In genomic region chr12:93773122-93773871, GRCh38 we compare ENCODE assay signal across 9 cellular contexts.
A peak's percentile ranks its signal among the peaks of the same experiment; 100 is the strongest.
DNase-seq lines count a peak whose midpoint lies in the region; ATAC-seq and TF ChIP-seq lines count a peak whose summit lies in the region.
"Had no signal": no experiment of that assay in that cellular context is flagged by ENCODE, and none has a peak within 500 bp of the region (broad histone marks: within the 10 kb centered on the region; RNA-seq: fewer than 3 reads in every experiment).

No MANE protein-coding gene starts in this region.

- H4K20me1 ChIP-seq in IMR-90 (ENCODE audit: insufficient read depth, low read length), result no peaks in the 10 kb centered on the region

- peak; percentile 34 for DNase-seq in IMR-90
- DNase-seq in T-helper 17 cell, result peak in 2 of 3 donors; percentile 21 to 23
- DNase-seq in central memory CD8-positive, alpha-beta T cell (ENCODE audit: low spot score in 2 of 2), result no peak
- DNase-seq in stimulated activated CD4-positive, alpha-beta T cell treated with anti-CD3 and anti-CD28 coated beads, Interleukin-4, amount 100 ng/mL, for 4 hours, result peak; percentile 32 to 79
- no peak for DNase-seq in COLO668 (lab: John Stamatoyannopoulos, UW; ENCODE audit: unreplicated experiment)
- no peak for DNase-seq in NCI-H446 (lab: John Stamatoyannopoulos, UW)
- DNase-seq: left ventricle myocardium superior, Peyer's patch had no signal

- in situ Hi-C loops in IMR-90 (cut with MboI; ENCODE audit: low sequenced_read_pairs), result no loop called here

- intact Hi-C loops in IMR-90 (cut with micrococcal nuclease), result no loop called here

- TF ChIP-seq POLR2A in IMR-90 (IDR thresholded peaks at IDR 0.05; ENCODE audit: low read depth, low read length), result no peak

- H3K23ac ChIP-seq in IMR-90 (ENCODE audit: low read depth, low read length), result no peak overlapping the region; the same call in 1 of the 2 replicates

- no peak for TF ChIP-seq CTCF in IMR-90 (conservative IDR thresholded peaks at IDR 0.05; ENCODE audit: low read depth, low read length)

- peak overlapping the region; percentile 95; the same call in 2 of the 3 replicates for H2BK15ac ChIP-seq in IMR-90 (ENCODE audit: low read depth, low read length)

- H2AFZ ChIP-seq in IMR-90 (replicated peaks; ENCODE audit: low read length, poor library complexity), result no peak overlapping the region

- H3K27ac ChIP-seq in IMR-90 (ENCODE audit: insufficient read depth, low read length), result no peak overlapping the region
- H3K27ac ChIP-seq: Peyer's patch had no signal

- POLR2A ChIA-PET in IMR-90 (lab: Charles Lee; ENCODE audit: unreplicated experiment), result no interaction called here

- no peak for ATAC-seq in IMR-90 (ENCODE audit: low read depth)
- peak; percentile 87 for ATAC-seq in T-helper 17 cell
- peak; percentile 40 for ATAC-seq in central memory CD8-positive, alpha-beta T cell (replicated peaks; ENCODE audit: extremely low read depth, poor library complexity, severe bottlenecking)
- no peak for ATAC-seq in HG02852 (IDR thresholded peaks at IDR 0.05; ENCODE audit: unreplicated experiment)
- ATAC-seq: left ventricle myocardium superior had no signal

- H3K36me3 ChIP-seq in IMR-90 (ENCODE audit: control insufficient read depth, insufficient read depth, low read length), result no peaks in the 10 kb centered on the region
- H3K36me3 ChIP-seq: Peyer's patch had no signal

- BruUV-seq in IMR-90 (replicated peaks; lab: Mats Ljungman, UMichigan), result no TSS peak

- H3K9me3 ChIP-seq in IMR-90 (ENCODE audit: control insufficient read depth, insufficient read depth, low read length), result no peaks in the 10 kb centered on the region
- H3K9me3 ChIP-seq in T-helper 17 cell (ENCODE audit: control insufficient read depth, low read length, poor library complexity, severe bottlenecking), result peaks cover 3% of the 10 kb centered on the region
- H3K9me3 ChIP-seq: Peyer's patch had no signal

- H4K8ac ChIP-seq in IMR-90 (ENCODE audit: low read depth in 2 of 2, low read length in 2 of 2), result peak overlapping the region; percentile 32; a peak in 3 of 4 replicates

- H2BK5ac ChIP-seq in IMR-90 (ENCODE audit: low read depth, low read length, poor library complexity, severe bottlenecking), result peak overlapping the region; percentile 73

- H3K4me3 ChIP-seq in IMR-90 (ENCODE audit: insufficient read depth, low read depth, low read length), result no peak overlapping the region
- H3K4me3 ChIP-seq: Peyer's patch had no signal

- no peak overlapping the region for H3K4me2 ChIP-seq in IMR-90 (ENCODE audit: low read depth, low read length)

- CTCF ChIA-PET in IMR-90 (lab: Yijun Ruan, JAX), result interaction anchor here (0.7 to 1.6 kb wide), 3 partner anchors 21 to 328 kb away, joined by 3 to 4 read pairs (median 3); no protein-coding TSS in a partner anchor

- no peaks in the 10 kb centered on the region for H3K27me3 Mint-ChIP-seq in T-helper 17 cell
- H3K27me3 Mint-ChIP-seq in central memory CD8-positive, alpha-beta T cell, result no peaks in the 10 kb centered on the region

- H3K27me3 ChIP-seq in IMR-90 (ENCODE audit: control insufficient read depth, insufficient read depth, low read length), result no peaks in the 10 kb centered on the region
- H3K27me3 ChIP-seq: Peyer's patch had no signal

- H3K9me3 Mint-ChIP-seq in central memory CD8-positive, alpha-beta T cell, result no peaks in the 10 kb centered on the region

- peak overlapping the region; percentile 87 for H3K4ac ChIP-seq in IMR-90 (ENCODE audit: low read depth, low read length)

- peak overlapping the region; percentile 86; the same call in 1 of the 2 replicates for H4K5ac ChIP-seq in IMR-90 (ENCODE audit: low read depth, low read length)

- H2AK5ac ChIP-seq in IMR-90 (ENCODE audit: low read depth, low read length), result peak overlapping the region; percentile 96

- H4K91ac ChIP-seq in IMR-90 (ENCODE audit: insufficient read depth, low read depth, low read length), result peak overlapping the region; percentile 38; the same call in 1 of the 2 replicates

- H2AK9ac ChIP-seq in IMR-90 (replicated peaks; ENCODE audit: low read depth, low read length, poor library complexity), result no peak overlapping the region

- H2BK20ac ChIP-seq in IMR-90 (ENCODE audit: low read depth, low read length), result peak overlapping the region; percentile 82

- peaks cover 25 to 42% of the 10 kb centered on the region in 2 experiments for H3K79me1 ChIP-seq in IMR-90 (ENCODE audit: low read depth in 1 of 2, low read length in 2 of 2)

- peak overlapping the region; percentile 81 for H3K14ac ChIP-seq in IMR-90 (replicated peaks; ENCODE audit: low read depth, low read length)

- H3K9me1 ChIP-seq in IMR-90 (ENCODE audit: insufficient read depth, low read length), result peaks cover 5% of the 10 kb centered on the region; the same call in 1 of the 2 replicates

- TF ChIP-seq RAD21 in IMR-90 (IDR thresholded peaks at IDR 0.05; ENCODE audit: low read length), result no peak

- H3K4me1 ChIP-seq in IMR-90 (ENCODE audit: control insufficient read depth, insufficient read depth, low read length), result peaks cover 13% of the 10 kb centered on the region

- H3K4me1 Mint-ChIP-seq in T-helper 17 cell, result peaks cover 22% of the 10 kb centered on the region
- peaks cover 36% of the 10 kb centered on the region for H3K4me1 Mint-ChIP-seq in central memory CD8-positive, alpha-beta T cell

- H2BK120ac ChIP-seq in IMR-90 (ENCODE audit: low read depth, low read length), result peak overlapping the region; percentile 87; the same call in 1 of the 2 replicates

- H3K56ac ChIP-seq in IMR-90 (ENCODE audit: extremely low read depth, insufficient read depth, low read length), result no peak overlapping the region

- no CpG with 5 or more reads among the region's 5 CpGs for WGBS in IMR-90 (ENCODE audit: extremely low coverage in 2 of 2, insufficient read length in 1 of 2), 2 experiments

- dilution Hi-C loops in IMR-90 (cut with HindIII; ENCODE audit: low sequenced_read_pairs, unreplicated experiment), result no loop called here

- peak overlapping the region; percentile 47 for H3K4me3 Mint-ChIP-seq in T-helper 17 cell
- H3K4me3 Mint-ChIP-seq in central memory CD8-positive, alpha-beta T cell, result no peak overlapping the region

- peak overlapping the region; percentile 80 for H3K27ac Mint-ChIP-seq in T-helper 17 cell
- peak overlapping the region; percentile 38 for H3K27ac Mint-ChIP-seq in central memory CD8-positive, alpha-beta T cell (ENCODE audit: low read depth)

- peaks cover 2% of the 10 kb centered on the region for H3K36me3 Mint-ChIP-seq in T-helper 17 cell (ENCODE audit: low read depth)
- no peaks in the 10 kb centered on the region for H3K36me3 Mint-ChIP-seq in central memory CD8-positive, alpha-beta T cell (ENCODE audit: insufficient read depth)

- H3K18ac ChIP-seq in IMR-90 (ENCODE audit: low read depth, low read length), result peak overlapping the region; percentile 90

- no peak overlapping the region for H3K9ac ChIP-seq in IMR-90 (ENCODE audit: low read depth, low read length)

TF ChIP-seq in IMR-90, 13 proteins besides CTCF, POLR2A, EP300 and RAD21:
- TF ChIP-seq MAZ (IDR thresholded peaks at IDR 0.05; ENCODE audit: borderline replicate concordance, low read depth, low read length), result no peak

Comparison
In these comparisons a context has a peak if more than half of its experiments do, and no peak if none do; other contexts are left out.
1. ATAC-seq: peak in T-helper 17 cell (single experiment) and central memory CD8-positive, alpha-beta T cell (single experiment); none in IMR-90 (single experiment) and HG02852 (single experiment).
2. DNase-seq: peak in IMR-90 (single experiment), T-helper 17 cell (2 of 3) and stimulated activated CD4-positive, alpha-beta T cell treated with anti-CD3 and anti-CD28 coated beads, Interleukin-4, amount 100 ng/mL, for 4 hours (2 of 2); none in central memory CD8-positive, alpha-beta T cell (0 of 2), COLO668 (single experiment) and NCI-H446 (0 of 2).